ENCODE assay signal across 8 cellular contexts in the genomic region with DNA sequence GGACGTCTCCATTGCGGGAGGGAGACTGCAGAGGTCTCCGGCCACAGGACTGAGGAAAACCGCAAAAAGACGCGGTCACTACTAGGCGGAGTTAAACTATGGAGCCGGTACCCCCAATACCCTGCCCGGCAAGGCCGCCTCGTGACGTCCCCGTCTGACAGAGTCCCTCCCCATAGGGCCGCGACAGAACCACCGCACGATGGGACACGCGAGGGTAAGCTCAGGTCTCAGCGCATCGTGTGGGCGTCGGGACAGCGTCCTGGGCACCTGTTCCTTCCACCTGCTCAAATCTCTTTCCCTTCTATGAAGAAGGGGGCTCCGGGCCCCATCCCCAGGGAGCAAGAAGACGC. TPM values are rescaled to one million over a fixed set of nuclear protein-coding genes. Genes with fewer than 3 reads are reported as not detected.
DNase-seq lines count a peak whose midpoint lies in the region; ATAC-seq and TF ChIP-seq lines count a peak whose summit lies in the region.

No MANE protein-coding gene starts in this region.

- peak overlapping the region; percentile 76 for H3K9ac ChIP-seq in Karpas-422 (ENCODE audit: low read length)
- peak overlapping the region; percentile 94 for H3K9ac ChIP-seq in endocrine pancreas (ENCODE audit: control insufficient read depth, insufficient read depth, low read length)

- H3K9me2 ChIP-seq in Karpas-422 (replicated peaks; ENCODE audit: insufficient read depth, low read length), result no peaks in the 10 kb centered on the region

- POLR2A ChIA-PET in GM10248 (lab: Yijun Ruan, JAX), result interaction anchor here (0.6 kb wide), 1 partner anchor 41 kb away, joined by 3 read pairs; no protein-coding TSS in a partner anchor

- no peak for TF ChIP-seq CTCF in GM10248 (IDR thresholded peaks at IDR 0.05; ENCODE audit: control extremely low read depth, extremely low read depth, low read depth, missing control alignments)

- H3K36me3 ChIP-seq in Karpas-422 (ENCODE audit: insufficient read depth, low read length), result no peaks in the 10 kb centered on the region
- H3K36me3 ChIP-seq in endocrine pancreas (ENCODE audit: control insufficient read depth, insufficient read depth, low read length), result no peaks in the 10 kb centered on the region

- peak overlapping the region; percentile 90; the same call in 1 of the 2 replicates for H2AFZ ChIP-seq in Karpas-422 (ENCODE audit: low read length)

- DNase-seq in GM10248 (ENCODE audit: extremely low spot score) (peak; percentile 63), Karpas-422 (peak; percentile 82), middle frontal gyrus (ENCODE audit: extremely low spot score, low spot score) (peak; percentile 9), HPDE6-E6E7 (ENCODE audit: extremely low spot score) (no peak)
- peak; percentile 60 to 75 for DNase-seq in activated CD4-positive, alpha-beta T cell treated with anti-CD3 and anti-CD28 coated beads for 4 hours
- DNase-seq in stimulated activated naive CD4-positive, alpha-beta T cell (lab: John Stamatoyannopoulos, UW), result peak in 4 of 6 experiments; percentile 60 to 77 (median 66)

- no peaks in the 10 kb centered on the region for H4K20me1 ChIP-seq in Karpas-422 (ENCODE audit: insufficient read depth, low read depth, low read length)

- H3K9me3 ChIP-seq in Karpas-422 (ENCODE audit: low read length), result no peaks in the 10 kb centered on the region
- H3K9me3 ChIP-seq in endocrine pancreas (ENCODE audit: control insufficient read depth, low read length), result no peaks in the 10 kb centered on the region

- peaks cover 6% of the 10 kb centered on the region for H3K79me2 ChIP-seq in Karpas-422 (ENCODE audit: low read length)

- ATAC-seq in GM21737 (IDR thresholded peaks at IDR 0.05; ENCODE audit: unreplicated experiment), result peak; percentile 28

- H3K27me3 ChIP-seq in Karpas-422 (ENCODE audit: low read length), result no peaks in the 10 kb centered on the region
- no peaks in the 10 kb centered on the region for H3K27me3 ChIP-seq in endocrine pancreas (ENCODE audit: control insufficient read depth, insufficient read depth, low read length)

- H3K4me2 ChIP-seq in Karpas-422 (ENCODE audit: low read depth, low read length, poor library complexity, severe bottlenecking), result peak overlapping the region; percentile 81

- peak overlapping the region; percentile 94 for H3K27ac ChIP-seq in Karpas-422 (ENCODE audit: low read length)

- H3K4me1 ChIP-seq in Karpas-422 (ENCODE audit: low read length) (peaks cover 22% of the 10 kb centered on the region), endocrine pancreas (ENCODE audit: control insufficient read depth, insufficient read depth, low read length) (peaks cover 3% of the 10 kb centered on the region)

- H3K4me3 ChIP-seq in Karpas-422 (ENCODE audit: low read length) (peak overlapping the region; percentile 98), endocrine pancreas (ENCODE audit: control insufficient read depth, insufficient read depth, low read length) (peak overlapping the region; percentile 90)

- CTCF ChIA-PET in GM10248 (lab: Yijun Ruan, JAX), result interaction anchor here (0.9 to 1.3 kb wide), 2 partner anchors 9 to 13 kb away, joined by 3 to 5 read pairs; no protein-coding TSS in a partner anchor

RNA-seq across cellular contexts. Expression of a gene that starts 35.2 kb away (rescaled TPM):
- total RNA-seq in Karpas-422 (2014; rRNA removed; shearing (Covaris generic); ENCODE audit: low replicate concordance), result not detected in 2 replicates
